8 cellular contexts compared by ENCODE assay signal in the genomic region with DNA sequence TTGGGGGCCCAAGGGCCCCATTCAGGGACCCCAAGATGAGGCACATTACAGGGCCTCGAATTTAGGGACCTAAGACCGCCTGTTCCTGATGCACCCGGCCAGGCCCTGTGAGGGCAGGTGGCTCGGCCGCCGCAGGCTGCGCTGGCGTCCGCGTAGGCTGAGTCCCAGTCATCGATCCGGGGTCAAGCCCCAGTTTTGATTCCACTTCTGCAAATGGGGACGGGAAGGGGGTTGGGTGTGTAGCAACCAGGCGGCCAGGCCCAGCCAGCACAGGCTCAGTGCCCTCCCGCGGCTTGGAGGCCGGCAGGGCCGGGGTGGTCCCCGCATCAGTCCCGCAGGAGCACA. TPM values are rescaled to one million over a fixed set of nuclear protein-coding genes. Genes with fewer than 3 reads are reported as not detected.
A peak's percentile ranks its signal among the peaks of the same experiment; 100 is the strongest.
DNase-seq lines count a peak whose midpoint lies in the region; ATAC-seq and TF ChIP-seq lines count a peak whose summit lies in the region.

No MANE protein-coding gene starts in this region.

- no peak for DNase-seq in CD4-positive, alpha-beta memory T cell
- DNase-seq in MCF 10A (ENCODE audit: unreplicated experiment) (peak; percentile 2), DMS53 treated with DMSO at 0.1 percent for 48 hours (lab: John Stamatoyannopoulos, UW; ENCODE audit: unreplicated experiment) (no peak), NCI-H524 (lab: John Stamatoyannopoulos, UW) (no peak), HAP-1 (ENCODE audit: low spot score in 2 of 2) (no peak)

- peaks cover 12 to 19% of the 10 kb centered on the region in 2 donors for H3K36me3 Mint-ChIP-seq in CD4-positive, alpha-beta memory T cell
- peaks cover 29% of the 10 kb centered on the region for H3K36me3 Mint-ChIP-seq in MCF 10A (ENCODE audit: insufficient read depth, unreplicated experiment)

- 0 to 14% methylated on average over 4 to 8 of the region's 20 CpGs for WGBS in mesodermal cell (ENCODE audit: insufficient coverage in 2 of 2), 2 experiments

- H3K27ac ChIP-seq in CD4-positive, alpha-beta memory T cell (ENCODE audit: low read depth, low read length): peak overlapping the region; percentile 78
- peak overlapping the region; percentile 62 for H3K27ac ChIP-seq in mesodermal cell (ENCODE audit: low read depth, low read length, severe bottlenecking)

- H3K36me3 ChIP-seq in CD4-positive, alpha-beta memory T cell (ENCODE audit: insufficient read depth, low read length): no peaks in the 10 kb centered on the region
- H3K36me3 ChIP-seq in mesodermal cell (ENCODE audit: control insufficient read depth, insufficient read depth, low read length): peaks cover under 1% of the 10 kb centered on the region
- no peaks in the 10 kb centered on the region for H3K36me3 ChIP-seq in HAP-1 (replicated peaks)

- BruUV-seq in MCF 10A (replicated peaks; lab: Mats Ljungman, UMichigan): no TSS peak

- peak overlapping the region; percentile 94 to 99 (median 98) for H3K27ac Mint-ChIP-seq in CD4-positive, alpha-beta memory T cell
- H3K27ac Mint-ChIP-seq in MCF 10A (ENCODE audit: low read depth, unreplicated experiment): peak overlapping the region; percentile 95

- in situ Hi-C loops in HAP-1 (cut with MboI; ENCODE audit: low sequenced_read_pairs): no loop called here

- intact Hi-C loops in CD4-positive, alpha-beta memory T cell (cut with micrococcal nuclease): loop anchor here (5.0 to 10.0 kb wide), 3 partner anchors 780 to 862 kb away; a partner anchor contains a TSS
- intact Hi-C loops in MCF 10A (cut with micrococcal nuclease): loop anchor here (5.0 kb wide), 1 partner anchor 780 kb away; a partner anchor contains a TSS

- peak overlapping the region in 1 of 2 donors; percentile 73 for H3K4me3 ChIP-seq in CD4-positive, alpha-beta memory T cell (ENCODE audit: low read length in 2 of 2)
- H3K4me3 ChIP-seq in mesodermal cell (ENCODE audit: extremely low read depth, insufficient read depth, low read length, poor library complexity, severe bottlenecking): peak overlapping the region; percentile 41
- no peak overlapping the region for H3K4me3 ChIP-seq in HAP-1

- H3K9me3 ChIP-seq in CD4-positive, alpha-beta memory T cell (ENCODE audit: control insufficient read depth in 1 of 2, low read length in 2 of 2): no peaks in the 10 kb centered on the region
- H3K9me3 ChIP-seq in mesodermal cell (ENCODE audit: control insufficient read depth, low read length) (no peaks in the 10 kb centered on the region), HAP-1 (no peaks in the 10 kb centered on the region)

- H3K4me1 ChIP-seq in CD4-positive, alpha-beta memory T cell (ENCODE audit: insufficient read depth, low read length): peaks cover 18% of the 10 kb centered on the region
- H3K4me1 ChIP-seq in mesodermal cell (ENCODE audit: control insufficient read depth, insufficient read depth, low read length, poor library complexity, severe bottlenecking): no peaks in the 10 kb centered on the region
- no peaks in the 10 kb centered on the region for H3K4me1 ChIP-seq in HAP-1

- TF ChIP-seq CTCF in MCF 10A (IDR thresholded peaks at IDR 0.05; ENCODE audit: unreplicated experiment): no peak

- peaks cover 2 to 5% of the 10 kb centered on the region in 2 donors for H3K27me3 Mint-ChIP-seq in CD4-positive, alpha-beta memory T cell
- no peaks in the 10 kb centered on the region for H3K27me3 Mint-ChIP-seq in MCF 10A (ENCODE audit: insufficient read depth, unreplicated experiment)

- CTCF ChIA-PET in CD4-positive, alpha-beta memory T cell (lab: Charles Lee; ENCODE audit: partially characterized antibody): no interaction called here
- CTCF ChIA-PET in MCF 10A (lab: Yijun Ruan, JAX): no interaction called here

- H3K4me3 Mint-ChIP-seq in CD4-positive, alpha-beta memory T cell: peak overlapping the region; percentile 90 to 98 (median 97)
- H3K4me3 Mint-ChIP-seq in MCF 10A (ENCODE audit: unreplicated experiment): peak overlapping the region; percentile 81

- H3K9me3 Mint-ChIP-seq in CD4-positive, alpha-beta memory T cell: peaks cover 0 to 2% (median 0%) of the 10 kb centered on the region in 8 donors
- no peaks in the 10 kb centered on the region for H3K9me3 Mint-ChIP-seq in MCF 10A (ENCODE audit: unreplicated experiment)

- peaks cover 11 to 30% (median 14%) of the 10 kb centered on the region in 4 donors for H3K4me1 Mint-ChIP-seq in CD4-positive, alpha-beta memory T cell
- peaks cover 5% of the 10 kb centered on the region for H3K4me1 Mint-ChIP-seq in MCF 10A (ENCODE audit: insufficient read depth, unreplicated experiment)

- POLR2A ChIA-PET in CD4-positive, alpha-beta memory T cell (lab: Charles Lee; ENCODE audit: partially characterized antibody): no interaction called here
- POLR2A ChIA-PET in MCF 10A (lab: Yijun Ruan, JAX): no interaction called here

- peak; percentile 45 for ATAC-seq in HG03039 (IDR thresholded peaks at IDR 0.05; ENCODE audit: unreplicated experiment)
- no peak for ATAC-seq in HG03097 (IDR thresholded peaks at IDR 0.05; ENCODE audit: low FRiP score, unreplicated experiment)

- no peaks in the 10 kb centered on the region for H3K27me3 ChIP-seq in CD4-positive, alpha-beta memory T cell (ENCODE audit: insufficient read depth, low read length)
- H3K27me3 ChIP-seq in HAP-1 (ENCODE audit: low read depth): no peaks in the 10 kb centered on the region

RNA-seq across cellular contexts. Expression of a gene that starts 0.3 kb away (rescaled TPM):
- total RNA-seq in CD4-positive, alpha-beta memory T cell: 1 to 10 TPM; 5.0 to 5.6 TPM
- polyA plus RNA-seq in CD4-positive, alpha-beta memory T cell: 10 to 100 TPM; 12.1 to 25.1 TPM
- 45.1 and 47.4 TPM in 2 replicates for total RNA-seq in MCF 10A (2022)
- polyA plus RNA-seq in mesodermal cell (2013, experiment 1 of 2): 16.9 TPM
- polyA plus RNA-seq in mesodermal cell (2013, experiment 2 of 2): 17.7 TPM
